ENCODE assay signal across 9 cellular contexts in genomic region chr20:25319241-25320034, GRCh38.
DNase-seq lines count a peak whose midpoint lies in the region; ATAC-seq and TF ChIP-seq lines count a peak whose summit lies in the region.
"Had no signal": no experiment of that assay in that cellular context is flagged by ENCODE, and none has a peak within 500 bp of the region (broad histone marks: within the 10 kb centered on the region; RNA-seq: fewer than 3 reads in every experiment).

No MANE protein-coding gene starts in this region.

- H3K4me3 ChIP-seq in vagina = no peak overlapping the region

- H3K4me1 Mint-ChIP-seq in activated T-cell treated with anti-CD3 and anti-CD28 coated beads, Interleukin-2, amount 50 U/mL, for 24 hours (ENCODE audit: low read depth) = peaks cover 9% of the 10 kb centered on the region
- peaks cover 15% of the 10 kb centered on the region for H3K4me1 Mint-ChIP-seq in activated T-cell treated with anti-CD3 and anti-CD28 coated beads, Interleukin-2, amount 50 U/mL, for 72 hours (ENCODE audit: low read depth)
- H3K4me1 Mint-ChIP-seq in glutamatergic neuron (ENCODE audit: low read depth, unreplicated experiment) = peaks cover 54% of the 10 kb centered on the region

- H3K36me3 ChIP-seq in vagina = peaks cover 0 to 10% of the 10 kb centered on the region in 2 donors

- no peak overlapping the region for H3K4me3 Mint-ChIP-seq in activated T-cell treated with anti-CD3 and anti-CD28 coated beads, Interleukin-2, amount 50 U/mL, for 24 hours
- no peak overlapping the region for H3K4me3 Mint-ChIP-seq in activated T-cell treated with anti-CD3 and anti-CD28 coated beads, Interleukin-2, amount 50 U/mL, for 72 hours
- peak overlapping the region; percentile 86 for H3K4me3 Mint-ChIP-seq in glutamatergic neuron (ENCODE audit: unreplicated experiment)

- TF ChIP-seq POLR2A in vagina (IDR thresholded peaks at IDR 0.05) = no peak

- intact Hi-C loops in vagina (cut with DNase I) = no loop called here

- no peaks in the 10 kb centered on the region for H3K9me3 Mint-ChIP-seq in activated T-cell treated with anti-CD3 and anti-CD28 coated beads, Interleukin-2, amount 50 U/mL, for 24 hours
- no peaks in the 10 kb centered on the region for H3K9me3 Mint-ChIP-seq in activated T-cell treated with anti-CD3 and anti-CD28 coated beads, Interleukin-2, amount 50 U/mL, for 72 hours
- H3K9me3 Mint-ChIP-seq in glutamatergic neuron (ENCODE audit: unreplicated experiment) = peaks cover 23% of the 10 kb centered on the region

- ATAC-seq in activated T-cell treated with anti-CD3 and anti-CD28 coated beads, Interleukin-2, amount 50 U/mL, for 72 hours (replicated peaks in 1 of 2) = no peak

- no peaks in the 10 kb centered on the region for H3K27me3 ChIP-seq in vagina
- H3K27me3 ChIP-seq: neutrophil had no signal

- H3K9me3 ChIP-seq in vagina = no peaks in the 10 kb centered on the region
- H3K9me3 ChIP-seq: neutrophil had no signal

- no peak overlapping the region for H3K27ac ChIP-seq in vagina
- H3K27ac ChIP-seq: neutrophil had no signal

- peak overlapping the region; percentile 50 for H3K27ac Mint-ChIP-seq in activated T-cell treated with anti-CD3 and anti-CD28 coated beads, Interleukin-2, amount 50 U/mL, for 24 hours
- no peak overlapping the region for H3K27ac Mint-ChIP-seq in activated T-cell treated with anti-CD3 and anti-CD28 coated beads, Interleukin-2, amount 50 U/mL, for 72 hours
- H3K27ac Mint-ChIP-seq in glutamatergic neuron (ENCODE audit: unreplicated experiment) = peak overlapping the region; percentile 98

- TF ChIP-seq CTCF in glutamatergic neuron (IDR thresholded peaks at IDR 0.05; ENCODE audit: partially characterized antibody, unreplicated experiment) = no peak
- TF ChIP-seq CTCF in vagina (IDR thresholded peaks at IDR 0.05) = no peak

- H3K36me3 Mint-ChIP-seq in activated T-cell treated with anti-CD3 and anti-CD28 coated beads, Interleukin-2, amount 50 U/mL, for 24 hours (ENCODE audit: low read depth) = peaks cover 58% of the 10 kb centered on the region
- no peaks in the 10 kb centered on the region for H3K36me3 Mint-ChIP-seq in activated T-cell treated with anti-CD3 and anti-CD28 coated beads, Interleukin-2, amount 50 U/mL, for 72 hours (ENCODE audit: insufficient read depth in 2 of 2)
- peaks cover 5% of the 10 kb centered on the region for H3K36me3 Mint-ChIP-seq in glutamatergic neuron (ENCODE audit: unreplicated experiment)

- no peaks in the 10 kb centered on the region for H3K4me1 ChIP-seq in vagina

- no peak for DNase-seq in activated T-cell treated with anti-CD3 and anti-CD28 coated beads, Interleukin-2, amount 50 U/mL, for 24 hours
- DNase-seq in activated T-cell treated with anti-CD3 and anti-CD28 coated beads, Interleukin-2, amount 50 U/mL, for 72 hours = no peak
- peak; percentile 88 for DNase-seq in NCI-H146 (lab: John Stamatoyannopoulos, UW)
- DNase-seq in glutamatergic neuron = no peak
- peak; percentile 24 for DNase-seq in ureter (ENCODE audit: low spot score)
- DNase-seq in vagina (ENCODE audit: extremely low spot score in 2 of 2) = no peak
- no peak for DNase-seq in activated CD4-positive, alpha-beta T cell treated with anti-CD3 and anti-CD28 coated beads, Interleukin-2, amount 50 U/mL, for 4 hours
- no peak for DNase-seq in GDM1 (lab: John Stamatoyannopoulos, UW)

- no peaks in the 10 kb centered on the region for H3K27me3 Mint-ChIP-seq in activated T-cell treated with anti-CD3 and anti-CD28 coated beads, Interleukin-2, amount 50 U/mL, for 24 hours
- H3K27me3 Mint-ChIP-seq in activated T-cell treated with anti-CD3 and anti-CD28 coated beads, Interleukin-2, amount 50 U/mL, for 72 hours (ENCODE audit: low read depth) = no peaks in the 10 kb centered on the region
- H3K27me3 Mint-ChIP-seq in glutamatergic neuron (ENCODE audit: unreplicated experiment) = peaks cover 25% of the 10 kb centered on the region

Comparison
In these comparisons a context has a peak if more than half of its experiments do, and no peak if none do; other contexts are left out.
1. DNase-seq: peak in NCI-H146 (single experiment) and ureter (single experiment); none in activated T-cell treated with anti-CD3 and anti-CD28 coated beads, Interleukin-2, amount 50 U/mL, for 24 hours (single experiment), activated T-cell treated with anti-CD3 and anti-CD28 coated beads, Interleukin-2, amount 50 U/mL, for 72 hours (0 of 2), glutamatergic neuron (single experiment), vagina (0 of 2), activated CD4-positive, alpha-beta T cell treated with anti-CD3 and anti-CD28 coated beads, Interleukin-2, amount 50 U/mL, for 4 hours (0 of 2) and GDM1 (single experiment).